ENCODE assay signal across 26 cellular contexts in genomic region chr15:31206386-31207174, GRCh38.
DNase-seq lines count a peak whose midpoint lies in the region; FAIRE-seq and TF ChIP-seq lines count a peak whose summit lies in the region.
"Had no signal": no experiment of that assay in that cellular context is flagged by ENCODE, and none has a peak within 500 bp of the region (broad histone marks: within the 10 kb centered on the region; RNA-seq: fewer than 3 reads in every experiment).

No MANE protein-coding gene starts in this region.

- peak; percentile 14 for DNase-seq in activated CD4-positive, alpha-beta memory T cell treated with anti-CD3 and anti-CD28 coated beads, Interleukin-2, amount 10 ng/mL, durations not matched to agents 7 days and 5 days
- DNase-seq in activated CD4-positive, alpha-beta memory T cell treated with anti-CD3 and anti-CD28 coated beads for 36 hours, result no peak
- DNase-seq in LNCaP clone FGC (ENCODE audit: low read depth), result no peak
- peak; percentile 26 for DNase-seq in fibroblast of pulmonary artery (ENCODE audit: low read depth)
- DNase-seq in transverse colon, result no peak
- no peak for DNase-seq in NCI-H82 treated with DMSO at 0.1 percent for 48 hours (lab: John Stamatoyannopoulos, UW; ENCODE audit: unreplicated experiment)
- DNase-seq in H54 (ENCODE audit: insufficient read length, low spot score), result no peak
- DNase-seq: activated B cell treated with CpG ODN at 0.5 μM for 24 hours; activated naive CD4-positive, alpha-beta T cell; activated T-cell treated with anti-CD3 and anti-CD28 coated beads, Interleukin-2, amount 50 U/mL, for 1 hour; dermis blood vessel endothelial cell; DMS53; heart right ventricle; immature natural killer cell; Kasumi-1; NCI-H2029 treated with DMSO at 0.1 percent for 48 hours; NCI-H526 treated with DMSO at 0.1 percent for 48 hours; substantia nigra; T1000 had no signal

- H3K36me3 ChIP-seq in thymus (ENCODE audit: control insufficient read depth, insufficient read depth) (no peaks in the 10 kb centered on the region), transverse colon (no peaks in the 10 kb centered on the region)
- H3K36me3 ChIP-seq: heart right ventricle had no signal

- no peaks in the 10 kb centered on the region for H3K27me3 ChIP-seq in thymus (ENCODE audit: control insufficient read depth, insufficient read depth)
- no peaks in the 10 kb centered on the region for H3K27me3 ChIP-seq in transverse colon
- H3K27me3 ChIP-seq: heart right ventricle had no signal

- no peak overlapping the region for H3K27ac Mint-ChIP-seq in activated CD4-positive, alpha-beta memory T cell treated with anti-CD3 and anti-CD28 coated beads, Interleukin-2, amount 10 ng/mL, durations not matched to agents 7 days and 5 days
- H3K27ac Mint-ChIP-seq in activated CD4-positive, alpha-beta memory T cell treated with anti-CD3 and anti-CD28 coated beads for 36 hours, result no peak overlapping the region
- H3K27ac Mint-ChIP-seq: activated B cell treated with CpG ODN at 0.5 μM for 24 hours; activated CD8-positive, alpha-beta T cell treated with anti-CD3 and anti-CD28 coated beads for 36 hours; immature natural killer cell; nephron; progenitor cell of endocrine pancreas had no signal

- peaks cover 3% of the 10 kb centered on the region for H3K36me3 Mint-ChIP-seq in activated CD4-positive, alpha-beta memory T cell treated with anti-CD3 and anti-CD28 coated beads, Interleukin-2, amount 10 ng/mL, durations not matched to agents 7 days and 5 days (ENCODE audit: low read depth)
- no peaks in the 10 kb centered on the region for H3K36me3 Mint-ChIP-seq in activated CD4-positive, alpha-beta memory T cell treated with anti-CD3 and anti-CD28 coated beads for 36 hours
- H3K36me3 Mint-ChIP-seq: immature natural killer cell had no signal

- TF ChIP-seq EP300 in transverse colon (IDR thresholded peaks at IDR 0.05; ENCODE audit: low read depth), result no peak

- intact Hi-C loops in activated CD4-positive, alpha-beta memory T cell treated with anti-CD3 and anti-CD28 coated beads for 36 hours (cut with micrococcal nuclease), result no loop called here
- intact Hi-C loops in transverse colon (cut with DNase I; ENCODE audit: low total_unique reads), result no loop called here

- H3K27me3 Mint-ChIP-seq in activated CD4-positive, alpha-beta memory T cell treated with anti-CD3 and anti-CD28 coated beads, Interleukin-2, amount 10 ng/mL, durations not matched to agents 7 days and 5 days, result peaks cover 3% of the 10 kb centered on the region
- H3K27me3 Mint-ChIP-seq in activated CD4-positive, alpha-beta memory T cell treated with anti-CD3 and anti-CD28 coated beads for 36 hours, result no peaks in the 10 kb centered on the region
- H3K27me3 Mint-ChIP-seq: activated B cell treated with CpG ODN at 0.5 μM for 24 hours; activated CD8-positive, alpha-beta T cell treated with anti-CD3 and anti-CD28 coated beads for 36 hours; progenitor cell of endocrine pancreas had no signal

- no peak overlapping the region for H3K4me3 ChIP-seq in LNCaP clone FGC (ENCODE audit: low read depth, low read length)
- H3K4me3 ChIP-seq in fibroblast of pulmonary artery (replicated peaks; ENCODE audit: low read depth, low read length), result no peak overlapping the region
- no peak overlapping the region for H3K4me3 ChIP-seq in thymus (ENCODE audit: low read length)
- H3K4me3 ChIP-seq in transverse colon, result no peak overlapping the region
- H3K4me3 ChIP-seq: GM12878, heart right ventricle had no signal

- H3K9me3 Mint-ChIP-seq in activated CD4-positive, alpha-beta memory T cell treated with anti-CD3 and anti-CD28 coated beads, Interleukin-2, amount 10 ng/mL, durations not matched to agents 7 days and 5 days, result peaks cover 9% of the 10 kb centered on the region
- peaks cover 8% of the 10 kb centered on the region for H3K9me3 Mint-ChIP-seq in activated CD4-positive, alpha-beta memory T cell treated with anti-CD3 and anti-CD28 coated beads for 36 hours
- H3K9me3 Mint-ChIP-seq: activated B cell treated with CpG ODN at 0.5 μM for 24 hours, immature natural killer cell, nephron had no signal

- H3K9me3 ChIP-seq in thymus (ENCODE audit: control insufficient read depth), result no peaks in the 10 kb centered on the region
- H3K9me3 ChIP-seq in transverse colon, result no peaks in the 10 kb centered on the region

- CTCF ChIA-PET in activated CD4-positive, alpha-beta memory T cell treated with anti-CD3 and anti-CD28 coated beads, Interleukin-2, amount 10 ng/mL, durations not matched to agents 7 days and 5 days (lab: Charles Lee), result interaction anchor here (1.0 to 3.8 kb wide), 5 partner anchors 8 to 283 kb away, joined by 3 to 23 read pairs (median 4); no protein-coding TSS in a partner anchor
- CTCF ChIA-PET in activated CD4-positive, alpha-beta memory T cell treated with anti-CD3 and anti-CD28 coated beads for 36 hours (lab: Charles Lee), result interaction anchor here (1.2 to 2.6 kb wide), 2 partner anchors 8 to 282 kb away, joined by 6 to 12 read pairs; no protein-coding TSS in a partner anchor

- TF ChIP-seq CTCF in LNCaP clone FGC (IDR thresholded peaks at IDR 0.05; ENCODE audit: control insufficient read depth, extremely low read depth, insufficient read depth) (0 out of 2 replicates have a peak, but pooled peaks have one; percentile 11), fibroblast of pulmonary artery (IDR thresholded peaks at IDR 0.05; ENCODE audit: low read length, missing control alignments) (peak; percentile 32), transverse colon (IDR thresholded peaks at IDR 0.05) (no peak)

- H3K4me3 Mint-ChIP-seq in activated CD4-positive, alpha-beta memory T cell treated with anti-CD3 and anti-CD28 coated beads, Interleukin-2, amount 10 ng/mL, durations not matched to agents 7 days and 5 days, result no peak overlapping the region
- no peak overlapping the region for H3K4me3 Mint-ChIP-seq in activated CD4-positive, alpha-beta memory T cell treated with anti-CD3 and anti-CD28 coated beads for 36 hours
- H3K4me3 Mint-ChIP-seq: activated B cell treated with CpG ODN at 0.5 μM for 24 hours; activated CD8-positive, alpha-beta T cell treated with anti-CD3 and anti-CD28 coated beads for 36 hours; immature natural killer cell; nephron had no signal

- 68% methylated on average over 14 of the region's 14 CpGs for WGBS in thymus
- WGBS in transverse colon (ENCODE audit: low coverage in 1 of 2), 2 donors, result 57 to 81% methylated on average over 1 to 11 of the region's 14 CpGs

- POLR2A ChIA-PET in activated CD4-positive, alpha-beta memory T cell treated with anti-CD3 and anti-CD28 coated beads, Interleukin-2, amount 10 ng/mL, durations not matched to agents 7 days and 5 days (lab: Charles Lee), result interaction anchor here (0.7 to 1.3 kb wide), 4 partner anchors 119 to 276 kb away, joined by 3 to 9 read pairs (median 4); partner anchors contain the start of gene KLF13
- POLR2A ChIA-PET in activated CD4-positive, alpha-beta memory T cell treated with anti-CD3 and anti-CD28 coated beads for 36 hours (lab: Charles Lee), result interaction anchor here (1.7 kb wide), 1 partner anchor 186 kb away, joined by 3 read pairs; no protein-coding TSS in a partner anchor

- no peak for FAIRE-seq in H54 (lab: Jason Lieb, UNC)
- FAIRE-seq: GM12878, GM19239, HTR-8/SVneo had no signal

- H3K4me1 ChIP-seq in thymus (ENCODE audit: control insufficient read depth, insufficient read depth, low read length), result peaks cover 56% of the 10 kb centered on the region
- H3K4me1 ChIP-seq in transverse colon, result peaks cover 0 to 12% (median 0%) of the 10 kb centered on the region in 4 donors

- TF ChIP-seq POLR2A in transverse colon (IDR thresholded peaks at IDR 0.05), result no peak
- TF ChIP-seq POLR2A in H54 (IDR thresholded peaks at IDR 0.05; ENCODE audit: low read depth, low read length), result no peak

- peaks cover 40% of the 10 kb centered on the region for H3K4me1 Mint-ChIP-seq in activated CD4-positive, alpha-beta memory T cell treated with anti-CD3 and anti-CD28 coated beads, Interleukin-2, amount 10 ng/mL, durations not matched to agents 7 days and 5 days
- H3K4me1 Mint-ChIP-seq in activated CD4-positive, alpha-beta memory T cell treated with anti-CD3 and anti-CD28 coated beads for 36 hours (ENCODE audit: low read depth), result peaks cover 28% of the 10 kb centered on the region
- H3K4me1 Mint-ChIP-seq: activated B cell treated with CpG ODN at 0.5 μM for 24 hours, nephron had no signal

- H3K27ac ChIP-seq in thymus (ENCODE audit: low read depth) (peak overlapping the region; percentile 75), transverse colon (no peak overlapping the region)
- H3K27ac ChIP-seq: heart right ventricle had no signal

- in situ Hi-C loops in transverse colon (cut with MboI; ENCODE audit: low pct_ligation_motif_present in 1 of 4, low pct_unique_long_range_greater_than_20kb in 1 of 4, low sequenced_read_pairs in 3 of 4), result loop anchor here in 3 of 4 donors (10.0 to 25.0 kb wide), 4 partner anchors 106 to 288 kb away; no protein-coding TSS in a partner anchor

Comparison
In these comparisons a context has a peak if more than half of its experiments do, and no peak if none do; other contexts are left out.
1. DNase-seq: peak in activated CD4-positive, alpha-beta memory T cell treated with anti-CD3 and anti-CD28 coated beads, Interleukin-2, amount 10 ng/mL, durations not matched to agents 7 days and 5 days (single experiment) and fibroblast of pulmonary artery (single experiment); none in activated CD4-positive, alpha-beta memory T cell treated with anti-CD3 and anti-CD28 coated beads for 36 hours (single experiment), LNCaP clone FGC (single experiment), transverse colon (single experiment), NCI-H82 treated with DMSO at 0.1 percent for 48 hours (single experiment) and H54 (single experiment).
2. CTCF ChIP-seq: peak in LNCaP clone FGC (single experiment) and fibroblast of pulmonary artery (single experiment); none in transverse colon (0 of 5).